In the genomic region with DNA sequence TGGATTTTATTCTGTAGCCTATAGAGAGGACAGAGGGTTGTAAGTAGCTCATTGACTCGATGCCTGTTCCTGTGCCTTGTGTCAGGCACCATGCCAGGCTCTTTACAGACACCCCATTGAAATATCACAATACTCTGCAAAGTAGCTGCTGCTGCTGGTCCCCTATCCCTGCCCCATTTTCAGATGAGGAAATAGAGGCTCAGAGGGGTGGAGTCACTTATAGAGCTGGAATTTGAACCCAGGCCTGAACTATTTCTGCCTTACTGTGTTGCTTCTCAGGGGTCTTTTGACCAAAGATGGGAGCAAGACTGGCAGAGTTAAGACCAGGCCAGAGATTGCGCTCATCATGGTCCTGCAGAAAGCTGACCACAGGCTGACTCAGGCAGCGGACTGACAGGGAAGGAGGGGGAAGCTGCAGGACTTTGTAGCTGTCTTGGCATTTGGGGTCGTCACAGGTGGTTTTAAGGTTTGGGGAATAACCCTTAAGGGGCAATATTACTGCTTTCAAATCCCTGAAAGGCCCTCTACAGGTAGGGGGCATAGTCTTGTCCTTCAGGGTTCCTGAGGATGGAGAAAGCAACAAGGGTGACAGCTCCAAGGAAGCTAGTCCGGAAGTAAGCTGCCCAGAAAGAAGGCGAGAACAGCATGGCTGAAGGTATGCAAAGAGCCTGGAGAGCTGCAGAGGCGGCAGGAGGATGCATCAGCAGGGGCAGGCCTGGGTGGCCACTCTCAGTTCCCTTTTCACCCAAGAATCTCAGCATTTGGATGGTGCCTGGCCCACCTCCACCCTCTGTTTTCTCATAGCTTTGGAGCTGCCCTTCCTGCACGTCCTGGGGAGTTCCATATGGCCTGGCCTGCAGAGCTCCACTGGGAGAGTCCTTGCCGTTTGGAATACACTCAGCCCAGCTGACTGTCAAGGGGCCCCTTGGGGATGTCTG, we compare ENCODE assay signal across 8 cellular contexts. TPM values are rescaled to one million over a fixed set of nuclear protein-coding genes. Genes with fewer than 3 reads are reported as not detected.
A peak's percentile ranks its signal among the peaks of the same experiment; 100 is the strongest.
DNase-seq lines count a peak whose midpoint lies in the region; ATAC-seq and TF ChIP-seq lines count a peak whose summit lies in the region.

No MANE protein-coding gene starts in this region.

- DNase-seq in Ammon's horn (ENCODE audit: low spot score) (peak; percentile 87), MCF 10A (ENCODE audit: unreplicated experiment) (peak; percentile 18), middle frontal gyrus (ENCODE audit: extremely low spot score, low spot score) (no peak)
- no peak for DNase-seq in stimulated activated naive CD8-positive, alpha-beta T cell treated with anti-CD3 and anti-CD28 coated beads, Interleukin-15, amount 100 ng/mL, for 72 hours
- no peak for DNase-seq in activated naive CD4-positive, alpha-beta T cell (lab: John Stamatoyannopoulos, UW)

- POLR2A ChIA-PET in MCF 10A (lab: Yijun Ruan, JAX), result interaction anchor here (1.0 to 3.5 kb wide), 5 partner anchors 8 to 211 kb away, joined by 3 to 22 read pairs (median 3); partner anchors contain the start of genes CD74, RBM22 and RPS14

- H3K27me3 Mint-ChIP-seq in MCF 10A (ENCODE audit: insufficient read depth, unreplicated experiment) (no peaks in the 10 kb centered on the region), nephron (ENCODE audit: low read depth) (no peaks in the 10 kb centered on the region)
- peaks cover 19% of the 10 kb centered on the region for H3K27me3 Mint-ChIP-seq in stimulated activated naive CD8-positive, alpha-beta T cell treated with anti-CD3 and anti-CD28 coated beads, Interleukin-15, amount 100 ng/mL, for 72 hours

- intact Hi-C loops in MCF 10A (cut with micrococcal nuclease), result no loop called here

- TF ChIP-seq CTCF in MCF 10A (IDR thresholded peaks at IDR 0.05; ENCODE audit: unreplicated experiment) (no peak), nephron (IDR thresholded peaks at IDR 0.05; ENCODE audit: unreplicated experiment in 3 of 3) (no peak)

- no peak overlapping the region for H3K4me3 Mint-ChIP-seq in MCF 10A (ENCODE audit: unreplicated experiment)
- peak overlapping the region in 2 of 3 experiments; percentile 26 to 63 for H3K4me3 Mint-ChIP-seq in nephron
- H3K4me3 Mint-ChIP-seq in stimulated activated naive CD8-positive, alpha-beta T cell treated with anti-CD3 and anti-CD28 coated beads, Interleukin-15, amount 100 ng/mL, for 72 hours, result no peak overlapping the region

- H3K27ac Mint-ChIP-seq in MCF 10A (ENCODE audit: low read depth, unreplicated experiment), result peak overlapping the region; percentile 63
- H3K27ac Mint-ChIP-seq in nephron, result peak overlapping the region; percentile 19 to 92 (median 89)
- H3K27ac Mint-ChIP-seq in stimulated activated naive CD8-positive, alpha-beta T cell treated with anti-CD3 and anti-CD28 coated beads, Interleukin-15, amount 100 ng/mL, for 72 hours, result no peak overlapping the region

- H3K9me3 Mint-ChIP-seq in MCF 10A (ENCODE audit: unreplicated experiment), result no peaks in the 10 kb centered on the region
- H3K9me3 Mint-ChIP-seq in nephron, result no peaks in the 10 kb centered on the region
- H3K9me3 Mint-ChIP-seq in stimulated activated naive CD8-positive, alpha-beta T cell treated with anti-CD3 and anti-CD28 coated beads, Interleukin-15, amount 100 ng/mL, for 72 hours, result no peaks in the 10 kb centered on the region

- ATAC-seq in GM19468 (IDR thresholded peaks at IDR 0.05; ENCODE audit: extremely low read depth, unreplicated experiment), result peak; percentile 54
- peak; percentile 75 for ATAC-seq in HG03460 (IDR thresholded peaks at IDR 0.05; ENCODE audit: unreplicated experiment)
- no peak for ATAC-seq in stimulated activated naive CD8-positive, alpha-beta T cell treated with anti-CD3 and anti-CD28 coated beads, Interleukin-15, amount 100 ng/mL, for 72 hours

- no TSS peak for BruUV-seq in MCF 10A (replicated peaks; lab: Mats Ljungman, UMichigan)

- H3K4me1 Mint-ChIP-seq in MCF 10A (ENCODE audit: insufficient read depth, unreplicated experiment), result peaks cover 66% of the 10 kb centered on the region
- H3K4me1 Mint-ChIP-seq in nephron, result peaks cover 55% of the 10 kb centered on the region
- peaks cover 10% of the 10 kb centered on the region for H3K4me1 Mint-ChIP-seq in stimulated activated naive CD8-positive, alpha-beta T cell treated with anti-CD3 and anti-CD28 coated beads, Interleukin-15, amount 100 ng/mL, for 72 hours

- H3K36me3 Mint-ChIP-seq in MCF 10A (ENCODE audit: insufficient read depth, unreplicated experiment), result peaks cover 9% of the 10 kb centered on the region
- H3K36me3 Mint-ChIP-seq in nephron (ENCODE audit: low read depth), result peaks cover 13% of the 10 kb centered on the region

- CTCF ChIA-PET in MCF 10A (lab: Yijun Ruan, JAX), result interaction anchor here (0.5 to 9.6 kb wide), 13 partner anchors 16 to 289 kb away, joined by 3 to 134 read pairs (median 7); partner anchors contain the start of genes RPS14 and SMIM3

RNA-seq across cellular contexts. Expression of gene NDST1, which starts 18.3 kb away (rescaled TPM):
- 68.9 and 79.3 TPM in 2 replicates for total RNA-seq in MCF 10A (2022)

RNA-seq across cellular contexts. Expression of gene RPS14, which starts 40.1 kb away (rescaled TPM):
- 5,481 and 5,921 TPM in 2 replicates for total RNA-seq in MCF 10A (2022)

Comparison
In these comparisons a context has a peak if more than half of its experiments do, and no peak if none do; other contexts are left out.
1. DNase-seq: peak in Ammon's horn (single experiment) and MCF 10A (single experiment); none in stimulated activated naive CD8-positive, alpha-beta T cell treated with anti-CD3 and anti-CD28 coated beads, Interleukin-15, amount 100 ng/mL, for 72 hours (0 of 2), middle frontal gyrus (single experiment) and activated naive CD4-positive, alpha-beta T cell (0 of 4).
2. H3K27ac Mint-ChIP-seq: peak in MCF 10A (single experiment) and nephron (3 of 3); none in stimulated activated naive CD8-positive, alpha-beta T cell treated with anti-CD3 and anti-CD28 coated beads, Interleukin-15, amount 100 ng/mL, for 72 hours (0 of 2).
3. H3K4me3 Mint-ChIP-seq: peak in nephron (2 of 3); none in MCF 10A (single experiment) and stimulated activated naive CD8-positive, alpha-beta T cell treated with anti-CD3 and anti-CD28 coated beads, Interleukin-15, amount 100 ng/mL, for 72 hours (0 of 2).